Comparison of ENCODE assay signal across 7 cellular contexts in the genomic region with DNA sequence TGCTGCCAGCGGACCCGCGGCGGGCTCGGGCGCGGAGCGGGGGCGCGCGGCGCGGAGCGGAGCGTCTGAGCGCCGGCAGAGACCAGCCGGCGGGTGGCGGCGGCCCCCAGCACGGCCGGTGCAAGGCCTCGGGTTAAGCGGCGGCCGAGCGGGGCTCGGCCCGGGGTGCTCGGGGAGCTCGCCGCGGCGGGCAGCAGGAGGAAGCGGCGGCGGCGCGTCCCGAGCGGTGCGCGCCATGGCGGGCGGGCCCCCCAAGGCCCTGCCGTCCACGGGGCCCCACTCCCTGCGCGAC. TPM values are rescaled to one million over a fixed set of nuclear protein-coding genes. Genes with fewer than 3 reads are reported as not detected.
A peak's percentile ranks its signal among the peaks of the same experiment; 100 is the strongest.
DNase-seq lines count a peak whose midpoint lies in the region; ATAC-seq, FAIRE-seq and TF ChIP-seq lines count a peak whose summit lies in the region.

No MANE protein-coding gene starts in this region.

- TF ChIP-seq EP300 in GM12878 (IDR thresholded peaks at IDR 0.05; ENCODE audit: borderline replicate concordance in 1 of 2, control insufficient read depth in 1 of 2, low read depth in 2 of 2, low read length in 2 of 2): no peak

- H3K9me3 ChIP-seq in GM12878 (replicated peaks; ENCODE audit: control insufficient read depth, insufficient read depth, low read length) (no peaks in the 10 kb centered on the region), left lung (no peaks in the 10 kb centered on the region), upper lobe of right lung (no peaks in the 10 kb centered on the region)

- BruUV-seq in GM12878 (replicated peaks; lab: Mats Ljungman, UMichigan): no TSS peak

- H3K4me1 ChIP-seq in GM12878 (ENCODE audit: control insufficient read depth, insufficient read depth, low read length): peaks cover 26% of the 10 kb centered on the region
- H3K4me1 ChIP-seq in left lung: peaks cover 34 to 56% of the 10 kb centered on the region in 2 donors
- H3K4me1 ChIP-seq in upper lobe of right lung: peaks cover 42% of the 10 kb centered on the region

- SMC1A ChIA-PET in GM12878 (lab: Charles Lee; ENCODE audit: uncharacterized antibody, unreplicated experiment): interaction anchor here (1.0 kb wide), 1 partner anchor 69 kb away, joined by 3 read pairs; no protein-coding TSS in a partner anchor

- WGBS in GM12878 (ENCODE audit: insufficient coverage, insufficient replicate concordance, low lambda C conversion rate, missing lambda C conversion rate): 1% methylated on average over 15 of the region's 50 CpGs

- peak overlapping the region; percentile 84 for H2AFZ ChIP-seq in GM12878 (ENCODE audit: control insufficient read depth, low read depth, low read length)

- no peak for TF ChIP-seq RAD21 in GM12878 (IDR thresholded peaks at IDR 0.05; ENCODE audit: insufficient read depth, low read depth, low read length)

- peak; percentile 54; the same call in 1 of the 2 replicates for TF ChIP-seq POLR2A in GM12878 (IDR thresholded peaks at IDR 0.05; ENCODE audit: low read depth, low read length)

- H4K20me1 ChIP-seq in GM12878 (ENCODE audit: control insufficient read depth, insufficient read depth): peaks cover 5% of the 10 kb centered on the region

- H3K36me3 ChIP-seq in GM12878 (ENCODE audit: control insufficient read depth in 2 of 2, insufficient read depth in 2 of 2, low read length in 1 of 2): no peaks in the 10 kb centered on the region
- H3K36me3 ChIP-seq in left lung: no peaks in the 10 kb centered on the region
- H3K36me3 ChIP-seq in upper lobe of right lung: no peaks in the 10 kb centered on the region

- H3K27me3 ChIP-seq in GM12878 (replicated peaks in 1 of 2; ENCODE audit: control insufficient read depth in 2 of 2, insufficient read depth in 2 of 2, low read length in 1 of 2) (peaks cover 0 to 2% of the 10 kb centered on the region in 2 experiments; a peak in 1 of 4 replicates), left lung (no peaks in the 10 kb centered on the region), upper lobe of right lung (no peaks in the 10 kb centered on the region)

- 0 out of 2 replicates have a peak overlapping the region, but pooled peaks have one; percentile 3 for H3K27ac ChIP-seq in GM12878 (ENCODE audit: control insufficient read depth, insufficient read depth)
- H3K27ac ChIP-seq in left lung: peak overlapping the region; percentile 85 to 91
- peak overlapping the region; percentile 85 for H3K27ac ChIP-seq in upper lobe of right lung

- CTCF ChIA-PET in GM12878 (lab: Yijun Ruan, JAX): no interaction called here

- DNase-seq in GM12878 (ENCODE audit: low read depth, low spot score) (no peak), left lung (no peak), upper lobe of right lung (no peak)
- no peak for DNase-seq in stimulated activated CD4-positive, alpha-beta T cell treated with anti-CD3 and anti-CD28 coated beads, Interleukin-4, amount 100 ng/mL, for 24 hours
- no peak for DNase-seq in stimulated activated CD4-positive, alpha-beta T cell treated with anti-CD3 and anti-CD28 coated beads, Interleukin-2, amount 100 ng/mL, for 48 hours

- no peak for FAIRE-seq in GM12878 (lab: Jason Lieb, UNC)

- POLR2A ChIA-PET in GM12878 (lab: Charles Lee): no interaction called here

- peak overlapping the region; percentile 58; the same call in 1 of the 2 replicates for H3K9ac ChIP-seq in GM12878 (ENCODE audit: control insufficient read depth, insufficient read depth, low read length)

- in situ Hi-C loops in GM12878 (cut with MboI): no loop called here

- H3K4me2 ChIP-seq in GM12878 (ENCODE audit: control insufficient read depth, insufficient read depth): peak overlapping the region; percentile 99

- peak overlapping the region; percentile 70 for H3K4me3 ChIP-seq in GM12878
- peak overlapping the region; percentile 83 to 98 for H3K4me3 ChIP-seq in left lung
- peak overlapping the region; percentile 78 for H3K4me3 ChIP-seq in upper lobe of right lung

- intact Hi-C loops in GM12878 (cut with micrococcal nuclease; ENCODE audit: unreplicated experiment): no loop called here
- intact Hi-C loops in left lung (cut with DNase I): no loop called here
- intact Hi-C loops in upper lobe of right lung (cut with DNase I): no loop called here

- RAD21 ChIA-PET in GM12878 (lab: Charles Lee; ENCODE audit: unreplicated experiment): interaction anchor here (1.0 kb wide), 1 partner anchor 371 kb away, joined by 3 read pairs; a partner anchor contains a TSS

- TF ChIP-seq CTCF in GM12878 (IDR thresholded peaks at IDR 0.05 in 2 of 3, conservative IDR thresholded peaks at IDR 0.05 in 1 of 3; ENCODE audit: control insufficient read depth in 2 of 3, extremely low read depth in 1 of 3, insufficient read depth in 1 of 3, low read depth in 3 of 3, low read length in 3 of 3) (no peak), left lung (IDR thresholded peaks at IDR 0.05) (no peak), upper lobe of right lung (IDR thresholded peaks at IDR 0.05) (no peak)

- no peaks in the 10 kb centered on the region for H3K79me2 ChIP-seq in GM12878 (ENCODE audit: control insufficient read depth, insufficient read depth, low read length)

- peak; percentile 31 for ATAC-seq in HG02623 (IDR thresholded peaks at IDR 0.05; ENCODE audit: unreplicated experiment)
- ATAC-seq in GM12878: peak; percentile 58
- ATAC-seq in left lung: peak; percentile 1
- ATAC-seq in upper lobe of right lung: peak; percentile 13
- no peak for ATAC-seq in HG03108 (IDR thresholded peaks at IDR 0.05; ENCODE audit: unreplicated experiment)

TF ChIP-seq in GM12878, 131 proteins besides CTCF, POLR2A, EP300 and RAD21 (continues in another document):
- TF ChIP-seq, protein P1, sequence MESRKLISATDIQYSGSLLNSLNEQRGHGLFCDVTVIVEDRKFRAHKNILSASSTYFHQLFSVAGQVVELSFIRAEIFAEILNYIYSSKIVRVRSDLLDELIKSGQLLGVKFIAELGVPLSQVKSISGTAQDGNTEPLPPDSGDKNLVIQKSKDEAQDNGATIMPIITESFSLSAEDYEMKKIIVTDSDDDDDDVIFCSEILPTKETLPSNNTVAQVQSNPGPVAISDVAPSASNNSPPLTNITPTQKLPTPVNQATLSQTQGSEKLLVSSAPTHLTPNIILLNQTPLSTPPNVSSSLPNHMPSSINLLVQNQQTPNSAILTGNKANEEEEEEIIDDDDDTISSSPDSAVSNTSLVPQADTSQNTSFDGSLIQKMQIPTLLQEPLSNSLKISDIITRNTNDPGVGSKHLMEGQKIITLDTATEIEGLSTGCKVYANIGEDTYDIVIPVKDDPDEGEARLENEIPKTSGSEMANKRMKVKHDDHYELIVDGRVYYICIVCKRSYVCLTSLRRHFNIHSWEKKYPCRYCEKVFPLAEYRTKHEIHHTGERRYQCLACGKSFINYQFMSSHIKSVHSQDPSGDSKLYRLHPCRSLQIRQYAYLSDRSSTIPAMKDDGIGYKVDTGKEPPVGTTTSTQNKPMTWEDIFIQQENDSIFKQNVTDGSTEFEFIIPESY (IDR thresholded peaks at IDR 0.05): no peak
- TF ChIP-seq CBFB (IDR thresholded peaks at IDR 0.05; ENCODE audit: low read depth) (no peak), ESRRA (IDR thresholded peaks at IDR 0.05; ENCODE audit: low read length) (no peak), HCFC1 (IDR thresholded peaks at IDR 0.05; ENCODE audit: low read length) (no peak), ZNF217 (IDR thresholded peaks at IDR 0.05) (peak; percentile 40; the same call in 1 of the 2 replicates), FOXM1 (IDR thresholded peaks at IDR 0.05; ENCODE audit: low read depth, low read length) (no peak)
- TF ChIP-seq, protein P2, sequence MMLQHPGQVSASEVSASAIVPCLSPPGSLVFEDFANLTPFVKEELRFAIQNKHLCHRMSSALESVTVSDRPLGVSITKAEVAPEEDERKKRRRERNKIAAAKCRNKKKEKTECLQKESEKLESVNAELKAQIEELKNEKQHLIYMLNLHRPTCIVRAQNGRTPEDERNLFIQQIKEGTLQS (IDR thresholded peaks at IDR 0.05; ENCODE audit: borderline replicate concordance, extremely low read depth, low read depth, low read length): no peak

RNA-seq across cellular contexts. Expression of a gene that starts 0.2 kb away (rescaled TPM):
- 2.5 and 2.8 TPM in 2 replicates for total RNA-seq in GM12878 (2013; cell fraction: nucleolus; rRNA removed)
- 2.7 and 2.8 TPM in 2 replicates for total RNA-seq in GM12878 (2014; rRNA removed)
- total RNA-seq in GM12878 (2014; rRNA removed; fragmentation: Illumina TruSeq; extraction: Trizol): 3.5 and 3.7 TPM in 2 replicates
- total RNA-seq in GM12878 (2021): 3.6 and 4.0 TPM in 2 replicates
- 3.6 TPM for polyA plus RNA-seq in GM12878 (2011; ENCODE audit: low read depth)
- polyA plus RNA-seq in GM12878 (2011; rRNA removed): 0.73 and 0.84 TPM in 2 replicates
- 0.55 and 0.70 TPM in 2 replicates for polyA plus RNA-seq in GM12878 (2011; cell fraction: cytosol; rRNA removed)
- polyA plus RNA-seq in GM12878 (2011; cell fraction: nucleus; rRNA removed): 0.76 and 1.0 TPM in 2 replicates
- polyA plus RNA-seq in GM12878 (2012): 3.4 and 3.9 TPM in 2 replicates
- polyA plus RNA-seq in GM12878 (2014; fragmentation: Illumina TruSeq; extraction: Trizol): 3.5 and 3.9 TPM in 2 replicates
- polyA plus RNA-seq in GM12878 (2014; fragmentation: Nextera tagmentation; extraction: Ambion mirVana): under 1 TPM; 0.55 to 0.72 TPM
- polyA plus RNA-seq in GM12878 (2014; rRNA removed): 2.1 and 2.9 TPM in 2 replicates
- under 1 TPM; 0.53 to 0.71 TPM for polyA plus RNA-seq in GM12878 (2016; fragmentation: Nextera tagmentation; extraction: Ambion mirVana)
- polyA minus RNA-seq in GM12878 (2011; rRNA and poly(A)+ RNA removed): 1.3 and 2.0 TPM in 2 replicates
- polyA minus RNA-seq in GM12878 (2011; cell fraction: cytosol; rRNA and poly(A)+ RNA removed): 0.62 and 1.7 TPM in 2 replicates
- 0.48 and 0.86 TPM in 2 replicates for polyA minus RNA-seq in GM12878 (2011; cell fraction: nucleus; rRNA and poly(A)+ RNA removed)
- total RNA-seq in left lung: 10 to 100 TPM; 51.2 to 69.4 TPM
- total RNA-seq in upper lobe of right lung: 76.3 TPM

RNA-seq across cellular contexts. Expression of a gene that starts 32.8 kb away (rescaled TPM):
- total RNA-seq in GM12878 (2013; cell fraction: nucleolus; rRNA removed): 9.5 and 11.1 TPM in 2 replicates
- 19.9 and 24.2 TPM in 2 replicates for total RNA-seq in GM12878 (2014; rRNA removed)
- 27.3 and 29.7 TPM in 2 replicates for total RNA-seq in GM12878 (2014; rRNA removed; fragmentation: Illumina TruSeq; extraction: Trizol)
- total RNA-seq in GM12878 (2021): 31.1 and 31.7 TPM in 2 replicates
- 12.8 TPM for polyA plus RNA-seq in GM12878 (2011; ENCODE audit: low read depth)
- 42.1 and 56.6 TPM in 2 replicates for polyA plus RNA-seq in GM12878 (2011; rRNA removed)
- 13.4 and 15.4 TPM in 2 replicates for polyA plus RNA-seq in GM12878 (2011; cell fraction: cytosol; rRNA removed)
- 7.3 and 8.5 TPM in 2 replicates for polyA plus RNA-seq in GM12878 (2011; cell fraction: nucleus; rRNA removed)
- 14.0 and 16.5 TPM in 2 replicates for polyA plus RNA-seq in GM12878 (2012)
- polyA plus RNA-seq in GM12878 (2014; fragmentation: Illumina TruSeq; extraction: Trizol): 33.3 and 37.2 TPM in 2 replicates
- polyA plus RNA-seq in GM12878 (2014; fragmentation: Nextera tagmentation; extraction: Ambion mirVana): 10 to 100 TPM; 61.2 to 66.5 TPM
- polyA plus RNA-seq in GM12878 (2014; rRNA removed): 17.3 and 18.9 TPM in 2 replicates
- 10 to 100 TPM; 48.5 to 53.1 TPM for polyA plus RNA-seq in GM12878 (2016; fragmentation: Nextera tagmentation; extraction: Ambion mirVana)
- 13.0 and 30.0 TPM in 2 replicates for polyA minus RNA-seq in GM12878 (2011; rRNA and poly(A)+ RNA removed)
- polyA minus RNA-seq in GM12878 (2011; cell fraction: cytosol; rRNA and poly(A)+ RNA removed): 4.9 and 6.0 TPM in 2 replicates
- 1.3 and 5.8 TPM in 2 replicates for polyA minus RNA-seq in GM12878 (2011; cell fraction: nucleus; rRNA and poly(A)+ RNA removed)
- 10 to 100 TPM; 22.8 to 25.4 TPM for total RNA-seq in left lung
- total RNA-seq in upper lobe of right lung: 22.7 TPM

Comparison
In these comparisons a context has a peak if more than half of its experiments do, and no peak if none do; other contexts are left out.
1. H3K27ac ChIP-seq: peak in every context shown above with its lines; median percentile 88 in left lung; 85 in upper lobe of right lung; 3 in GM12878.
2. RNA of a gene that starts 0.2 kb away (total RNA-seq): 76.3 TPM in upper lobe of right lung (single experiment) and 51.2 to 69.4 TPM in left lung; 2.5 to 4.0 TPM in GM12878; every median in the first group is over 10 times any median in the second.
3. Peak in every context shown above with its lines, with median percentiles within 50 percentile points of each other: H3K4me3 ChIP-seq.